Comparison of ENCODE assay signal across 8 cellular contexts in genomic region chr12:65881965-65882413, GRCh38. TPM values are rescaled to one million over a fixed set of nuclear protein-coding genes. Genes with fewer than 3 reads are reported as not detected.
A peak's percentile ranks its signal among the peaks of the same experiment; 100 is the strongest.
DNase-seq lines count a peak whose midpoint lies in the region; ATAC-seq and TF ChIP-seq lines count a peak whose summit lies in the region.

No MANE protein-coding gene starts in this region.

- in situ Hi-C loops in GM13976 (cut with MboI; ENCODE audit: low sequenced_read_pairs, unreplicated experiment): no loop called here

- POLR2A ChIA-PET in HEK293T (lab: Yijun Ruan, JAX): no interaction called here

- H3K27me3 ChIP-seq in adrenal gland: no peaks in the 10 kb centered on the region
- no peaks in the 10 kb centered on the region for H3K27me3 ChIP-seq in right atrium auricular region

- TF ChIP-seq CTCF in GM13976 (IDR thresholded peaks at IDR 0.05; ENCODE audit: borderline replicate concordance, control extremely low read depth, extremely low read depth, insufficient read depth, missing control alignments): peak; percentile 20
- peak in 3 of 6 experiments; percentile 11 to 19 (median 15) for TF ChIP-seq CTCF in adrenal gland (IDR thresholded peaks at IDR 0.05)
- TF ChIP-seq CTCF in right atrium auricular region (IDR thresholded peaks at IDR 0.05): peak in 1 of 2 donors; percentile 42

- H3K27ac ChIP-seq in adrenal gland (peak overlapping the region in 1 of 5 donors; percentile 56), right atrium auricular region (peak overlapping the region; percentile 75 to 77)

- 6 to 16% (median 14%) methylated on average over 9 to 15 of the region's 15 CpGs for WGBS in adrenal gland, 4 donors

- intact Hi-C loops in adrenal gland (cut with DNase I): no loop called here

- H3K36me3 ChIP-seq in adrenal gland (replicated peaks in 1 of 2): no peaks in the 10 kb centered on the region
- no peaks in the 10 kb centered on the region for H3K36me3 ChIP-seq in right atrium auricular region

- no peak for ATAC-seq in GM18870 (IDR thresholded peaks at IDR 0.05; ENCODE audit: unreplicated experiment)

- no peak for TF ChIP-seq POLR2A in adrenal gland (IDR thresholded peaks at IDR 0.05)

- DNase-seq in GM13976 (ENCODE audit: low spot score): peak; percentile 64
- DNase-seq in adrenal gland: peak; percentile 29 to 77 (median 51)
- peak; percentile 88 for DNase-seq in right atrium auricular region (ENCODE audit: low spot score)
- peak; percentile 39 for DNase-seq in putamen (ENCODE audit: low spot score)
- DNase-seq in HEK293T (ENCODE audit: extremely low spot score): no peak
- DNase-seq in NCI-H2081 treated with DMSO at 0.1 percent for 48 hours (lab: John Stamatoyannopoulos, UW): no peak
- DNase-seq in NCI-H187 treated with DMSO at 0.1 percent for 48 hours (lab: John Stamatoyannopoulos, UW): no peak

- CTCF ChIA-PET in HEK293T (lab: Yijun Ruan, JAX): no interaction called here

- H3K4me3 ChIP-seq in adrenal gland (peak overlapping the region in 3 of 4 donors; percentile 12 to 48 (median 14)), right atrium auricular region (peak overlapping the region; percentile 14 to 46)

- no peaks in the 10 kb centered on the region for H3K9me3 ChIP-seq in adrenal gland (replicated peaks in 1 of 3)
- no peaks in the 10 kb centered on the region for H3K9me3 ChIP-seq in right atrium auricular region

- peaks cover 0 to 6% of the 10 kb centered on the region in 2 donors for H3K4me1 ChIP-seq in adrenal gland (replicated peaks in 1 of 2)
- peaks cover 0 to 21% of the 10 kb centered on the region in 2 donors for H3K4me1 ChIP-seq in right atrium auricular region

TF ChIP-seq in HEK293T, 16 proteins besides CTCF, POLR2A, EP300 and RAD21:
- TF ChIP-seq SP1 (IDR thresholded peaks at IDR 0.05) (no peak), HDGF (IDR thresholded peaks at IDR 0.05; ENCODE audit: borderline replicate concordance) (no peak), ELF4 (IDR thresholded peaks at IDR 0.05) (no peak), CTBP1 (IDR thresholded peaks at IDR 0.05; ENCODE audit: borderline replicate concordance) (no peak), LEF1 (IDR thresholded peaks at IDR 0.05; ENCODE audit: borderline replicate concordance) (no peak), ZNF384 (IDR thresholded peaks at IDR 0.05) (no peak), BHLHE40 (IDR thresholded peaks at IDR 0.05; ENCODE audit: borderline replicate concordance) (no peak), SUZ12 (IDR thresholded peaks at IDR 0.05) (no peak), ARNT (IDR thresholded peaks at IDR 0.05) (no peak), PKNOX1 (IDR thresholded peaks at IDR 0.05) (no peak), L3MBTL2 (conservative IDR thresholded peaks at IDR 0.05) (no peak), FOXK2 (IDR thresholded peaks at IDR 0.05) (no peak), FOXA1 (IDR thresholded peaks at IDR 0.05) (no peak), TARDBP (IDR thresholded peaks at IDR 0.05) (no peak), NFRKB (IDR thresholded peaks at IDR 0.05) (no peak), FOXM1 (IDR thresholded peaks at IDR 0.05; ENCODE audit: borderline replicate concordance) (no peak)

RNA-seq across cellular contexts. Expression of gene HMGA2, which starts 57.7 kb away (rescaled TPM):
- total RNA-seq in adrenal gland (under 1 TPM in 3 of 8 donors, not detected in 5; 0.03 to 0.42 (median 0.25) TPM), right atrium auricular region (not detected)
- under 1 TPM in 1 of 3 donors, not detected in 2; 0.04 TPM for polyA plus RNA-seq in adrenal gland

Comparison
In these comparisons a context has a peak if more than half of its experiments do, and no peak if none do; other contexts are left out.
1. DNase-seq: peak in GM13976 (single experiment), adrenal gland (7 of 7), right atrium auricular region (single experiment) and putamen (single experiment); none in HEK293T (single experiment), NCI-H2081 treated with DMSO at 0.1 percent for 48 hours (single experiment) and NCI-H187 treated with DMSO at 0.1 percent for 48 hours (single experiment).